Comparison of ENCODE assay signal across 9 cellular contexts in the genomic region with DNA sequence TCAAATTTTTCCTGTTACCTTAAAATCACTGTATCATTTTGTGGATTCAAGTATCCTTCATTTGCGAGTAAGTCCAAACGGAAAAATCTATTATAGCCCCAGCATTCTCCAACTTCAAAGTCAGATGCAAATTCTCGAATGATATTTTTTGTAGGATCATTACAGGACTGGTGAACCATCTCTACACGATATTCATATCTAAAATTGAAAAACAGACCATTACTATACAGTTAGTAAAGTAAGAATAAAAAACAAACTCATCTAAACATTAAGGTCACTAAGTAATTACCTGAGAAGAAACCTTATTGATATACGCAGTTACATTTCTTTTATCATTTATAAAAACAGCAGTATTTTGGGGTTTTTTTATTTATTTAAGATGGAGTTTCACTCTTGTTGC.
"Had no signal": no experiment of that assay in that cellular context is flagged by ENCODE, and none has a peak within 500 bp of the region (broad histone marks: within the 10 kb centered on the region; RNA-seq: fewer than 3 reads in every experiment).

No MANE protein-coding gene starts in this region.

- DNase-seq: GM23248, GOT3, H9, HCEC 1CT, HFFc6 had no signal

- H3K4me1 Mint-ChIP-seq: H9 had no signal

- H3K27ac ChIP-seq: GM23248 had no signal

- H3K9ac ChIP-seq: GM23248 had no signal

- H3K27ac Mint-ChIP-seq: H9, HFFc6 had no signal

- ATAC-seq: HCT116 had no signal

- H3K9me3 Mint-ChIP-seq: H9, HFFc6 had no signal

- H3K4me1 ChIP-seq: HAP-1 had no signal

- H2AFZ ChIP-seq: GM23248 had no signal

- H3K4me3 ChIP-seq: GM23248, HAP-1 had no signal

- FAIRE-seq: H1, H54 had no signal

- H3K4me3 Mint-ChIP-seq: H9, HFFc6 had no signal

- H3K9me3 ChIP-seq: HAP-1 had no signal
